Comparison of ENCODE assay signal across 4 cellular contexts in genomic region chr15:44900796-44901195, GRCh38. TPM values are rescaled to one million over a fixed set of nuclear protein-coding genes. Genes with fewer than 3 reads are reported as not detected.
"Had no signal": no experiment of that assay in that cellular context is flagged by ENCODE, and none has a peak within 500 bp of the region (broad histone marks: within the 10 kb centered on the region; RNA-seq: fewer than 3 reads in every experiment).

No MANE protein-coding gene starts in this region.

RNA-seq across cellular contexts. Expression of gene TERB2, which starts 55.7 kb away (rescaled TPM):
- total RNA-seq: H9, HT-29, IMR-90, K562 had no signal
- polyA plus RNA-seq: IMR-90, K562 had no signal
